23 cellular contexts compared by ENCODE assay signal in genomic region chr12:52264435-52264825, GRCh38. TPM values are rescaled to one million over a fixed set of nuclear protein-coding genes. Genes with fewer than 3 reads are reported as not detected.
"Had no signal": no experiment of that assay in that cellular context is flagged by ENCODE, and none has a peak within 500 bp of the region (broad histone marks: within the 10 kb centered on the region; RNA-seq: fewer than 3 reads in every experiment).

No MANE protein-coding gene starts in this region.

- DNase-seq: activated CD4-positive, alpha-beta memory T cell treated with anti-CD3 and anti-CD28 coated beads for 36 hours; activated CD4-positive, alpha-beta T cell treated with anti-CD3 and anti-CD28 coated beads for 36 hours; activated effector memory CD4-positive, alpha-beta T cell treated with Interleukin-2 at 50 U/mL for 16 hours; activated naive CD8-positive, alpha-beta T cell treated with anti-CD3 and anti-CD28 coated beads for 36 hours; activated T-cell treated with anti-CD3 and anti-CD28 coated beads, Interleukin-2, amount 50 U/mL, for 24 hours; brain microvascular endothelial cell; foreskin keratinocyte; left colon; occipital lobe; stimulated activated CD4-positive, alpha-beta T cell treated with anti-CD3 and anti-CD28 coated beads, Interleukin-1b, Interleukin-23, amount 100 ng/mL, for 48 hours; stimulated activated naive CD8-positive, alpha-beta T cell treated with anti-CD3 and anti-CD28 coated beads, Interleukin-15, amount 100 ng/mL, for 72 hours; WERI-Rb-1 had no signal

- H3K36me3 Mint-ChIP-seq: activated CD4-positive, alpha-beta memory T cell treated with anti-CD3 and anti-CD28 coated beads for 36 hours; activated naive CD8-positive, alpha-beta T cell treated with anti-CD3 and anti-CD28 coated beads for 36 hours had no signal

- H3K4me3 Mint-ChIP-seq: activated CD4-positive, alpha-beta memory T cell treated with anti-CD3 and anti-CD28 coated beads for 36 hours; activated CD4-positive, alpha-beta T cell treated with anti-CD3 and anti-CD28 coated beads for 36 hours; activated naive CD8-positive, alpha-beta T cell treated with anti-CD3 and anti-CD28 coated beads for 36 hours; activated T-cell treated with anti-CD3 and anti-CD28 coated beads, Interleukin-2, amount 50 U/mL, for 24 hours; central memory CD8-positive, alpha-beta T cell; nephron; stimulated activated naive CD8-positive, alpha-beta T cell treated with anti-CD3 and anti-CD28 coated beads, Interleukin-15, amount 100 ng/mL, for 72 hours; T-helper 1 cell treated with Interleukin-12 subunit alpha and Interleukin-12 subunit beta and Interleukin-4 antibody, amounts not matched to agents 30 μg/mL and 1 μg/mL, for 36 hours had no signal

- H3K36me3 ChIP-seq: brain microvascular endothelial cell, thoracic aorta, upper lobe of right lung, WERI-Rb-1 had no signal

- H3K27ac Mint-ChIP-seq: activated CD4-positive, alpha-beta memory T cell treated with anti-CD3 and anti-CD28 coated beads for 36 hours; activated CD4-positive, alpha-beta T cell treated with anti-CD3 and anti-CD28 coated beads for 36 hours; activated naive CD8-positive, alpha-beta T cell treated with anti-CD3 and anti-CD28 coated beads for 36 hours; activated T-cell treated with anti-CD3 and anti-CD28 coated beads, Interleukin-2, amount 50 U/mL, for 24 hours; stimulated activated naive CD8-positive, alpha-beta T cell treated with anti-CD3 and anti-CD28 coated beads, Interleukin-15, amount 100 ng/mL, for 72 hours; T-helper 1 cell treated with Interleukin-12 subunit alpha and Interleukin-12 subunit beta and Interleukin-4 antibody, amounts not matched to agents 30 μg/mL and 1 μg/mL, for 36 hours had no signal

- H3K4me3 ChIP-seq: coronary artery, thoracic aorta, upper lobe of right lung had no signal

- H3K9me3 ChIP-seq: thoracic aorta, upper lobe of right lung had no signal

- ATAC-seq: activated CD4-positive, alpha-beta T cell treated with anti-CD3 and anti-CD28 coated beads for 36 hours; esophagus mucosa; foreskin keratinocyte; left colon; sciatic nerve; stimulated activated naive CD8-positive, alpha-beta T cell treated with anti-CD3 and anti-CD28 coated beads, Interleukin-15, amount 100 ng/mL, for 72 hours; upper lobe of right lung had no signal

- H3K27me3 ChIP-seq: brain microvascular endothelial cell had no signal

- H3K9me3 Mint-ChIP-seq: activated CD4-positive, alpha-beta memory T cell treated with anti-CD3 and anti-CD28 coated beads for 36 hours; activated naive CD8-positive, alpha-beta T cell treated with anti-CD3 and anti-CD28 coated beads for 36 hours; activated T-cell treated with anti-CD3 and anti-CD28 coated beads, Interleukin-2, amount 50 U/mL, for 24 hours; central memory CD8-positive, alpha-beta T cell; stimulated activated naive CD8-positive, alpha-beta T cell treated with anti-CD3 and anti-CD28 coated beads, Interleukin-15, amount 100 ng/mL, for 72 hours; T-helper 1 cell treated with Interleukin-12 subunit alpha and Interleukin-12 subunit beta and Interleukin-4 antibody, amounts not matched to agents 30 μg/mL and 1 μg/mL, for 36 hours had no signal

- H3K4me1 ChIP-seq: foreskin keratinocyte, upper lobe of right lung had no signal

- H3K27ac ChIP-seq: brain microvascular endothelial cell, foreskin keratinocyte, thoracic aorta, upper lobe of right lung, WERI-Rb-1 had no signal

- H3K4me1 Mint-ChIP-seq: central memory CD8-positive, alpha-beta T cell had no signal

RNA-seq across cellular contexts. Expression of gene KRT86, which starts 10.0 kb away (rescaled TPM):
- total RNA-seq: activated CD4-positive, alpha-beta T cell treated with anti-CD3 and anti-CD28 coated beads for 36 hours; activated naive CD8-positive, alpha-beta T cell treated with anti-CD3 and anti-CD28 coated beads for 36 hours; esophagus mucosa; lung microvascular endothelial cell had no signal

RNA-seq across cellular contexts. Expression of gene KRT81, which starts 26.9 kb away (rescaled TPM):
- total RNA-seq: activated CD4-positive, alpha-beta memory T cell treated with anti-CD3 and anti-CD28 coated beads for 36 hours; activated CD4-positive, alpha-beta T cell treated with anti-CD3 and anti-CD28 coated beads for 36 hours; activated naive CD8-positive, alpha-beta T cell treated with anti-CD3 and anti-CD28 coated beads for 36 hours; esophagus mucosa; foreskin keratinocyte; left colon; lung microvascular endothelial cell; occipital lobe; pulmonary artery endothelial cell; sciatic nerve; upper lobe of right lung had no signal

RNA-seq across cellular contexts. Expression of gene KRT7, which starts 31.4 kb away (rescaled TPM):
- total RNA-seq: occipital lobe had no signal

RNA-seq across cellular contexts. Expression of gene KRT83, which starts 56.8 kb away (rescaled TPM):
- total RNA-seq: activated CD4-positive, alpha-beta memory T cell treated with anti-CD3 and anti-CD28 coated beads for 36 hours; activated CD4-positive, alpha-beta T cell treated with anti-CD3 and anti-CD28 coated beads for 36 hours; activated naive CD8-positive, alpha-beta T cell treated with anti-CD3 and anti-CD28 coated beads for 36 hours; esophagus mucosa; foreskin keratinocyte; left colon; lung microvascular endothelial cell; mucosa of gallbladder; occipital lobe; pulmonary artery endothelial cell; sciatic nerve; thoracic aorta; upper lobe of right lung had no signal
- polyA plus RNA-seq: foreskin keratinocyte had no signal
